Comparison of ENCODE assay signal across 27 cellular contexts in the genomic region with DNA sequence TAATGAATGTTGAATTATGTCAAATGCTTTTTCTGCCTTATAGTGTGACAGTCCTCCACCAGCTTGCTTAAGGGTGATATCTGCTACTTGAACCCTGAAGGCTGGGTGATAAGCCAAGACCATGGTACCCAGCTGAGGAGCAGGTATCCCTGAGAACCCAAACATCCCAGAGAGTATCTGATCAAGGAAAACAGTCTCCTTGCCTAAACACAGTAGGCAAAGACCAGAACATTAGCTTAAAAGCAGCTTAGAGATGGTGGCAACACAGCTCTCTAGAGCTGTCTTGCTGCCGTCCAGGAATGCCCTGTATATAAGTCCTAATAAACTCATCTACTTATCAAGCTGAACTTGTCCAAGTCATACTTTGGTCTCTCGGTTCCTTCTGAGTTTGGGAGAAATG.
"Had no signal": no experiment of that assay in that cellular context is flagged by ENCODE, and none has a peak within 500 bp of the region (broad histone marks: within the 10 kb centered on the region; RNA-seq: fewer than 3 reads in every experiment).

No MANE protein-coding gene starts in this region.

- H3K9me3 ChIP-seq: colonic mucosa, esophagus muscularis mucosa, esophagus squamous epithelium, gastrocnemius medialis, gastroesophageal sphincter, heart left ventricle, heart right ventricle had no signal

- H3K27ac ChIP-seq: colonic mucosa, coronary artery, dorsolateral prefrontal cortex, epithelial cell of prostate, esophagus muscularis mucosa, esophagus squamous epithelium, foreskin keratinocyte, gastrocnemius medialis, gastroesophageal sphincter, heart left ventricle, heart right ventricle had no signal

- DNase-seq: colonic mucosa; cortex of kidney; dermis blood vessel endothelial cell; dorsolateral prefrontal cortex; effector CD4-positive, alpha-beta T cell; effector CD8-positive, alpha-beta T cell; effector memory CD4-positive, alpha-beta T cell; effector memory CD8-positive, alpha-beta T cell; endodermal cell; erythroblast; esophagus squamous epithelium; foreskin fibroblast; foreskin keratinocyte; foreskin melanocyte; gastrocnemius medialis; glutamatergic neuron; head of caudate nucleus; heart left ventricle; heart right ventricle had no signal

- H3K36me3 ChIP-seq: colonic mucosa, esophagus muscularis mucosa, esophagus squamous epithelium, gastrocnemius medialis, gastroesophageal sphincter, heart left ventricle had no signal

- FAIRE-seq: colon, endometrium, endothelial cell of umbilical vein had no signal

- H3K4me1 ChIP-seq: colonic mucosa, esophagus muscularis mucosa, esophagus squamous epithelium, gastrocnemius medialis, gastroesophageal sphincter, heart left ventricle, heart right ventricle had no signal

- H3K27me3 ChIP-seq: colonic mucosa, esophagus muscularis mucosa, esophagus squamous epithelium, foreskin keratinocyte, gastrocnemius medialis, heart left ventricle, heart right ventricle had no signal

- H3K4me3 ChIP-seq: colonic mucosa, coronary artery, dorsolateral prefrontal cortex, esophagus muscularis mucosa, esophagus squamous epithelium, gastrocnemius medialis, gastroesophageal sphincter, heart left ventricle, heart right ventricle had no signal

- ATAC-seq: effector memory CD8-positive, alpha-beta T cell; esophagus mucosa; foreskin keratinocyte; gastrocnemius medialis; gastroesophageal sphincter; heart left ventricle; heart right ventricle had no signal
